Comparison of ENCODE assay signal across 21 cellular contexts in genomic region chr20:41055679-41056078, GRCh38. TPM values are rescaled to one million over a fixed set of nuclear protein-coding genes. Genes with fewer than 3 reads are reported as not detected.
DNase-seq lines count a peak whose midpoint lies in the region; TF ChIP-seq lines count a peak whose summit lies in the region.
"Had no signal": no experiment of that assay in that cellular context is flagged by ENCODE, and none has a peak within 500 bp of the region (broad histone marks: within the 10 kb centered on the region; RNA-seq: fewer than 3 reads in every experiment).

No MANE protein-coding gene starts in this region.

- no peaks in the 10 kb centered on the region for H3K9me2 ChIP-seq in OCI-LY7 (ENCODE audit: insufficient read depth, low read length)

- no peak overlapping the region for H3K9ac ChIP-seq in colonic mucosa (ENCODE audit: low read depth in 2 of 2, low read length in 2 of 2)

- no peaks in the 10 kb centered on the region for H3K27me3 Mint-ChIP-seq in Calu3 (ENCODE audit: unreplicated experiment)
- H3K27me3 Mint-ChIP-seq in nephron (ENCODE audit: low read depth): no peaks in the 10 kb centered on the region
- H3K27me3 Mint-ChIP-seq: activated B cell treated with CpG ODN at 0.5 μM for 24 hours, B cell had no signal

- intact Hi-C loops in Calu3 (cut with micrococcal nuclease; ENCODE audit: unreplicated experiment): no loop called here
- intact Hi-C loops in colonic mucosa (cut with DNase I): no loop called here
- intact Hi-C loops in OCI-LY7 (cut with micrococcal nuclease; ENCODE audit: unreplicated experiment): no loop called here

- H3K36me3 Mint-ChIP-seq in Calu3 (ENCODE audit: insufficient read depth, unreplicated experiment) (peaks cover 12% of the 10 kb centered on the region), nephron (ENCODE audit: low read depth) (peaks cover 38% of the 10 kb centered on the region)

- H3K9me3 Mint-ChIP-seq in Calu3 (ENCODE audit: low read depth, unreplicated experiment) (peaks cover 3% of the 10 kb centered on the region), nephron (no peaks in the 10 kb centered on the region)

- CTCF ChIA-PET in Calu3 (lab: Charles Lee): no interaction called here
- CTCF ChIA-PET in OCI-LY7 (lab: Charles Lee; ENCODE audit: unreplicated experiment): no interaction called here

- H3K4me1 ChIP-seq in colonic mucosa (peaks cover 20% of the 10 kb centered on the region), OCI-LY7 (ENCODE audit: insufficient read depth, low read length, poor library complexity, severe bottlenecking) (peaks cover 44% of the 10 kb centered on the region)
- H3K4me1 ChIP-seq: HAP-1 had no signal

- H3K27ac Mint-ChIP-seq in Calu3 (ENCODE audit: unreplicated experiment) (peak overlapping the region; percentile 4), nephron (peak overlapping the region; percentile 34 to 48 (median 47))
- H3K27ac Mint-ChIP-seq: activated B cell treated with CpG ODN at 0.5 μM for 24 hours, B cell had no signal

- H3K4me3 ChIP-seq in colonic mucosa (no peak overlapping the region), OCI-LY7 (ENCODE audit: low read depth, low read length, poor library complexity, severe bottlenecking) (no peak overlapping the region)
- H3K4me3 ChIP-seq: coronary artery, HAP-1, left lung, mucosa of descending colon, right lobe of liver, uterus had no signal

- no peaks in the 10 kb centered on the region for H3K27me3 ChIP-seq in colonic mucosa
- H3K27me3 ChIP-seq: left lung, right lobe of liver, uterus had no signal

- H3K36me3 ChIP-seq in colonic mucosa (no peaks in the 10 kb centered on the region), OCI-LY7 (ENCODE audit: insufficient read depth, low read length) (peaks cover 90% of the 10 kb centered on the region)
- H3K36me3 ChIP-seq: left lung, right lobe of liver, uterus had no signal

- H3K9me3 ChIP-seq in colonic mucosa: no peaks in the 10 kb centered on the region
- peaks cover 13% of the 10 kb centered on the region; the same call in 1 of the 2 replicates for H3K9me3 ChIP-seq in OCI-LY7 (ENCODE audit: low read length)
- H3K9me3 ChIP-seq: HAP-1, left lung, mucosa of descending colon, right lobe of liver, uterus had no signal

- TF ChIP-seq CTCF in Calu3 (IDR thresholded peaks at IDR 0.05; ENCODE audit: unreplicated experiment) (no peak), colonic mucosa (IDR thresholded peaks at IDR 0.05) (no peak), nephron (IDR thresholded peaks at IDR 0.05; ENCODE audit: unreplicated experiment in 3 of 3) (no peak), OCI-LY7 (conservative IDR thresholded peaks at IDR 0.05; ENCODE audit: low read length) (no peak)

- peaks cover 100% of the 10 kb centered on the region for H3K79me2 ChIP-seq in OCI-LY7 (ENCODE audit: insufficient read depth, low read depth, low read length)

- no peak for DNase-seq in Calu3
- peak; percentile 25 for DNase-seq in NCI-H226
- no peak for DNase-seq in colonic mucosa
- no peak for DNase-seq in NCI-H774 (lab: John Stamatoyannopoulos, UW)
- DNase-seq in OCI-LY7 (ENCODE audit: low spot score): no peak
- no peak for DNase-seq in activated gamma-delta T cell (lab: John Stamatoyannopoulos, UW)
- DNase-seq: activated B cell treated with CpG ODN at 0.5 μM for 24 hours; activated naive CD4-positive, alpha-beta T cell; left lung; mucosa of descending colon; NCI-H1930; NCI-H510A; right lobe of liver; SHP77 treated with DMSO at 0.1 percent for 48 hours; stimulated activated CD4-positive, alpha-beta T cell treated with anti-CD3 and anti-CD28 coated beads, Interleukin-2, amount 100 ng/mL, for 24 hours; uterus had no signal

- POLR2A ChIA-PET in OCI-LY7 (lab: Charles Lee): interaction anchor here (0.7 to 1.6 kb wide), 2 partner anchors 9 to 637 kb away, joined by 3 to 4 read pairs; no protein-coding TSS in a partner anchor

- H3K27ac ChIP-seq in colonic mucosa (peak overlapping the region; percentile 39), OCI-LY7 (ENCODE audit: low read depth, low read length, poor library complexity, severe bottlenecking) (no peak overlapping the region)
- H3K27ac ChIP-seq: coronary artery, HL-60, right lobe of liver, uterus had no signal

- H3K4me3 Mint-ChIP-seq in Calu3 (ENCODE audit: low read depth, unreplicated experiment) (no peak overlapping the region), nephron (peak overlapping the region in 1 of 3 experiments; percentile 5)
- H3K4me3 Mint-ChIP-seq: activated B cell treated with CpG ODN at 0.5 μM for 24 hours, B cell had no signal

- no peak overlapping the region for H2AFZ ChIP-seq in OCI-LY7 (ENCODE audit: low read length)

- peaks cover 36% of the 10 kb centered on the region for H4K20me1 ChIP-seq in OCI-LY7 (ENCODE audit: insufficient read depth, low read length)

- H3K4me1 Mint-ChIP-seq in Calu3 (ENCODE audit: low read depth, unreplicated experiment): peaks cover 62% of the 10 kb centered on the region
- peaks cover 58% of the 10 kb centered on the region for H3K4me1 Mint-ChIP-seq in nephron

- no TSS peak for BruUV-seq in Calu3 (replicated peaks; lab: Mats Ljungman, UMichigan)
- BruUV-seq in OCI-LY7 (replicated peaks; lab: Mats Ljungman, UMichigan): no TSS peak

- H3K4me2 ChIP-seq in OCI-LY7 (ENCODE audit: low read length): no peak overlapping the region

RNA-seq across cellular contexts. Expression of gene TOP1, which starts 27.1 kb away (rescaled TPM):
- total RNA-seq in Calu3 (2022): 129 and 152 TPM in 2 replicates
- 10 to 100 TPM; 80.6 to 85.5 TPM for total RNA-seq in colonic mucosa
- 44.6 and 53.0 TPM in 2 replicates for total RNA-seq in OCI-LY7 (2014; rRNA removed; shearing (Covaris generic))
- total RNA-seq in OCI-LY7 (2022): 168 and 200 TPM in 2 replicates
